8 cellular contexts compared by ENCODE assay signal in the genomic region with DNA sequence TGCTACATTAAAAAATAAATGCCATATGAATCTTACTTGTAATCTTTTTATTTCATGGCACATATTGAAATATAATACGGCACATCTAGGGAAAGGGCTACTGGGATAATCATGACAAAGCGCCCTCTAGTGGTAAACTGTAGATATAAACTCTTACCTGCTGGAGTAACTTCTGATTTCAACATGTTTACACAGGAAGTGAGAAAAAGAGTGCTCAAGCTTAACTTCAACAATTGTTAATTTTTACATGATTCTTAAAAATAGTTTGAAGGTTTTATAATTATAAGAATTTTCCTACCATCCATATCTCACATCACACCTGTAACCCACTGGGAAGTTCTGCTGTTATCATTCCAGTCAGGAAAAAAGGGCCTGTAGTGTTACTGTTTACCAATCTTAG. TPM values are rescaled to one million over a fixed set of nuclear protein-coding genes. Genes with fewer than 3 reads are reported as not detected.
A peak's percentile ranks its signal among the peaks of the same experiment; 100 is the strongest.
DNase-seq lines count a peak whose midpoint lies in the region; ATAC-seq and TF ChIP-seq lines count a peak whose summit lies in the region.

No MANE protein-coding gene starts in this region.

- ATAC-seq in GM18511 (IDR thresholded peaks at IDR 0.05; ENCODE audit: unreplicated experiment), result peak; percentile 31
- ATAC-seq in HG02610 (IDR thresholded peaks at IDR 0.05; ENCODE audit: unreplicated experiment), result no peak

- DNase-seq in AML-193 (lab: John Stamatoyannopoulos, UW) (peak; percentile 69 to 76), M059J (ENCODE audit: low read depth) (peak; percentile 74), PC-9 (peak in 1 of 2 experiments; percentile 64), dedifferentiated amniotic fluid mesenchymal stem cell (ENCODE audit: extremely low spot score) (peak; percentile 71)
- DNase-seq in activated CD4-positive, alpha-beta memory T cell treated with anti-CD3 and anti-CD28 coated beads, Interleukin-2, amount 10 ng/mL, durations not matched to agents 7 days and 5 days, result no peak

- H3K4me1 Mint-ChIP-seq in activated CD4-positive, alpha-beta memory T cell treated with anti-CD3 and anti-CD28 coated beads, Interleukin-2, amount 10 ng/mL, durations not matched to agents 7 days and 5 days, result peaks cover 26% of the 10 kb centered on the region

- H3K9me2 ChIP-seq in PC-9 (ENCODE audit: insufficient read depth), result no peaks in the 10 kb centered on the region; the same call in 1 of the 2 replicates

- TF ChIP-seq CTCF in PC-9 (conservative IDR thresholded peaks at IDR 0.05), result peak; percentile 90

- H3K4me3 ChIP-seq in PC-9, result no peak overlapping the region
- H3K4me3 ChIP-seq in mucosa of stomach (ENCODE audit: low read length), result no peak overlapping the region

- H3K27ac ChIP-seq in PC-9, result no peak overlapping the region

- H3K36me3 ChIP-seq in PC-9 (ENCODE audit: low read depth) (no peaks in the 10 kb centered on the region), mucosa of stomach (ENCODE audit: control insufficient read depth, insufficient read depth, low read length) (no peaks in the 10 kb centered on the region)

- CTCF ChIA-PET in PC-9 (lab: Charles Lee), result no interaction called here
- CTCF ChIA-PET in activated CD4-positive, alpha-beta memory T cell treated with anti-CD3 and anti-CD28 coated beads, Interleukin-2, amount 10 ng/mL, durations not matched to agents 7 days and 5 days (lab: Charles Lee), result interaction anchor here (0.6 to 2.8 kb wide), 15 partner anchors 13 to 513 kb away, joined by 3 to 11 read pairs (median 4); a partner anchor contains a TSS

- no TSS peak for BruUV-seq in PC-9 (replicated peaks; lab: Mats Ljungman, UMichigan)

- H3K4me1 ChIP-seq in PC-9 (replicated peaks; ENCODE audit: insufficient read depth), result peaks cover 14% of the 10 kb centered on the region; the same call in 1 of the 2 replicates
- peaks cover 4% of the 10 kb centered on the region for H3K4me1 ChIP-seq in mucosa of stomach (ENCODE audit: control insufficient read depth, insufficient read depth, low read length)

- H3K27me3 Mint-ChIP-seq in activated CD4-positive, alpha-beta memory T cell treated with anti-CD3 and anti-CD28 coated beads, Interleukin-2, amount 10 ng/mL, durations not matched to agents 7 days and 5 days, result peaks cover 4% of the 10 kb centered on the region

- H3K9me3 Mint-ChIP-seq in activated CD4-positive, alpha-beta memory T cell treated with anti-CD3 and anti-CD28 coated beads, Interleukin-2, amount 10 ng/mL, durations not matched to agents 7 days and 5 days, result no peaks in the 10 kb centered on the region

- no peak overlapping the region for H3K4me2 ChIP-seq in PC-9

- H3K36me3 Mint-ChIP-seq in activated CD4-positive, alpha-beta memory T cell treated with anti-CD3 and anti-CD28 coated beads, Interleukin-2, amount 10 ng/mL, durations not matched to agents 7 days and 5 days (ENCODE audit: low read depth), result no peaks in the 10 kb centered on the region

- H3F3A ChIP-seq in PC-9 (ENCODE audit: insufficient read depth, low read depth), result peaks cover 11% of the 10 kb centered on the region; the same call in 1 of the 2 replicates

- intact Hi-C loops in PC-9 (cut with micrococcal nuclease; ENCODE audit: unreplicated experiment), result loop anchor here (1.0 to 10.0 kb wide), 3 partner anchors 174 to 607 kb away; no protein-coding TSS in a partner anchor

- H3K9me3 ChIP-seq in PC-9 (ENCODE audit: insufficient read depth, low read depth) (no peaks in the 10 kb centered on the region), mucosa of stomach (ENCODE audit: control insufficient read depth, low read length) (no peaks in the 10 kb centered on the region)

- H4K20me1 ChIP-seq in PC-9 (ENCODE audit: insufficient read depth), result no peaks in the 10 kb centered on the region

- H3K9ac ChIP-seq in mucosa of stomach (ENCODE audit: low read length), result peak overlapping the region; percentile 5

- H3K27ac Mint-ChIP-seq in activated CD4-positive, alpha-beta memory T cell treated with anti-CD3 and anti-CD28 coated beads, Interleukin-2, amount 10 ng/mL, durations not matched to agents 7 days and 5 days, result no peak overlapping the region

- POLR2A ChIA-PET in PC-9 (lab: Charles Lee; ENCODE audit: unreplicated experiment), result no interaction called here
- POLR2A ChIA-PET in activated CD4-positive, alpha-beta memory T cell treated with anti-CD3 and anti-CD28 coated beads, Interleukin-2, amount 10 ng/mL, durations not matched to agents 7 days and 5 days (lab: Charles Lee), result interaction anchor here (1.7 kb wide), 1 partner anchor 111 kb away, joined by 11 read pairs; a partner anchor contains a TSS

- no peak overlapping the region for H2AFZ ChIP-seq in PC-9

- peaks cover 7% of the 10 kb centered on the region for H3K79me2 ChIP-seq in PC-9 (ENCODE audit: low read depth)

- no peaks in the 10 kb centered on the region for H3K27me3 ChIP-seq in PC-9 (ENCODE audit: insufficient read depth, low read depth)
- H3K27me3 ChIP-seq in mucosa of stomach (ENCODE audit: control insufficient read depth, insufficient read depth, low read length), result no peaks in the 10 kb centered on the region

- H3K4me3 Mint-ChIP-seq in activated CD4-positive, alpha-beta memory T cell treated with anti-CD3 and anti-CD28 coated beads, Interleukin-2, amount 10 ng/mL, durations not matched to agents 7 days and 5 days, result no peak overlapping the region

RNA-seq across cellular contexts. Expression of a gene that starts 2.0 kb away (rescaled TPM):
- total RNA-seq in M059J (2014; rRNA removed; shearing (Covaris generic)), result not detected in 2 replicates
- not detected in 2 replicates for total RNA-seq in PC-9 (2021)
- total RNA-seq in activated CD4-positive, alpha-beta memory T cell treated with anti-CD3 and anti-CD28 coated beads, Interleukin-2, amount 10 ng/mL, durations not matched to agents 7 days and 5 days, result not detected

RNA-seq across cellular contexts. Expression of a gene that starts 3.9 kb away (rescaled TPM):
- 19.0 and 24.5 TPM in 2 replicates for total RNA-seq in M059J (2014; rRNA removed; shearing (Covaris generic))
- total RNA-seq in PC-9 (2021), result 20.3 and 32.2 TPM in 2 replicates
- 10 to 100 TPM; 17.0 to 21.5 TPM for total RNA-seq in activated CD4-positive, alpha-beta memory T cell treated with anti-CD3 and anti-CD28 coated beads, Interleukin-2, amount 10 ng/mL, durations not matched to agents 7 days and 5 days
